16 cellular contexts compared by ENCODE assay signal in the genomic region with DNA sequence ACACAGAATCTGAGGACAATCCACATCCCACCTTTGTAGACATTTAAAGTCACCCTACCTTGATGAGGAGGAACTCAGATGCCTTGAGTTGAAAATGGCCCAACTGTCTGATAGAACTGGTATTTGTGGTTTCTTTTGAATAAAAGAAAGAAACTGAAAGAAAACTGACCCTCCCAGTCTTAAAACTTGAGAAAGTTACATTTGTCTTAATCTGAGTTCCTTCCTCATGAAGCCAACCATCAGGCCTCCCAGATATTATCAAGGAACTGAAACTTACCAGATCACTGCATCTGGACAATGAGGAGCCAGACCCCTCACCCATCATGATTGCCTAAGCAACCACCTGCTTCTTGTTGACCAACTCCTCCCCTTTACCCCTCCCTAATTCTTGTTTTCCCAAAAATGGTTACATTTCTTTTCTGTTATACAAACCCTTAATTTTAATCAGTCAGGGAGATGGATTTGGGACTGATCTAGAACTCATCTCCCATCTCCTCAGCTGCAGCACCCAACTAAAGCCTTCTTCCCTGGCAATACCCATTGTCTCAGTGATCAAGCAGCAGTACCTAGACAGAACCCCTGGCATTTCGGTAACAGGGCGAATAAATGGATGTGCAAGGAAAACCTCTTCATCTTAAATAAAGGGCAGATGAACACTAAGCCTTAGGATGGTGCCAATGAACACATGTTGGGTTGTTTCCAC.
DNase-seq lines count a peak whose midpoint lies in the region; ATAC-seq, FAIRE-seq and TF ChIP-seq lines count a peak whose summit lies in the region.
"Had no signal": no experiment of that assay in that cellular context is flagged by ENCODE, and none has a peak within 500 bp of the region (broad histone marks: within the 10 kb centered on the region; RNA-seq: fewer than 3 reads in every experiment).

No MANE protein-coding gene starts in this region.

- intact Hi-C loops in CD4-positive, alpha-beta memory T cell (cut with micrococcal nuclease), result no loop called here
- intact Hi-C loops in dendritic cell treated with granulocyte-macrophage colony-stimulating factor and Interleukin-4, amounts not matched to agents 40 ng/mL and 50 ng/mL, for 4 days (cut with micrococcal nuclease), result no loop called here
- intact Hi-C loops in Caco-2 (cut with micrococcal nuclease; ENCODE audit: unreplicated experiment) (no loop called here), mammary epithelial cell (cut with micrococcal nuclease) (no loop called here)

- no peaks in the 10 kb centered on the region for H3K36me3 ChIP-seq in CD4-positive, alpha-beta memory T cell (ENCODE audit: insufficient read depth, low read length)
- H3K36me3 ChIP-seq in Caco-2 (ENCODE audit: control insufficient read depth, insufficient read depth, low read length) (no peaks in the 10 kb centered on the region), mammary epithelial cell (ENCODE audit: insufficient read depth, low read length) (no peaks in the 10 kb centered on the region)

- no peak overlapping the region for H3K27ac ChIP-seq in CD4-positive, alpha-beta memory T cell (ENCODE audit: low read depth, low read length)
- no peak overlapping the region for H3K27ac ChIP-seq in mammary epithelial cell (ENCODE audit: insufficient read depth, low read depth, low read length)
- H3K27ac ChIP-seq: RWPE1 had no signal

- 83% methylated on average over 2 of the region's 2 CpGs for WGBS in mammary epithelial cell (ENCODE audit: low coverage, missing lambda C conversion rate)

- peaks cover 25 to 48% (median 38%) of the 10 kb centered on the region in 4 donors for H3K4me1 Mint-ChIP-seq in CD4-positive, alpha-beta memory T cell
- H3K4me1 Mint-ChIP-seq in dendritic cell treated with granulocyte-macrophage colony-stimulating factor and Interleukin-4, amounts not matched to agents 40 ng/mL and 50 ng/mL, for 4 days (ENCODE audit: low read depth), result peaks cover 7% of the 10 kb centered on the region
- H3K4me1 Mint-ChIP-seq in Caco-2 (ENCODE audit: low read depth, unreplicated experiment), result no peaks in the 10 kb centered on the region
- H3K4me1 Mint-ChIP-seq: endodermal cell had no signal

- no peak overlapping the region for H3K4me2 ChIP-seq in mammary epithelial cell (ENCODE audit: insufficient read depth, low read depth, low read length)
- H3K4me2 ChIP-seq: smooth muscle cell had no signal

- no peaks in the 10 kb centered on the region for H3K27me3 Mint-ChIP-seq in CD4-positive, alpha-beta memory T cell
- H3K27me3 Mint-ChIP-seq in dendritic cell treated with granulocyte-macrophage colony-stimulating factor and Interleukin-4, amounts not matched to agents 40 ng/mL and 50 ng/mL, for 4 days, result no peaks in the 10 kb centered on the region
- H3K27me3 Mint-ChIP-seq in Caco-2 (ENCODE audit: insufficient read depth, unreplicated experiment), result no peaks in the 10 kb centered on the region

- H2AFZ ChIP-seq in mammary epithelial cell (ENCODE audit: low read depth, low read length), result no peak overlapping the region

- ATAC-seq in GM18502 (IDR thresholded peaks at IDR 0.05; ENCODE audit: poor library complexity, unreplicated experiment), result no peak

- peaks cover 16 to 21% of the 10 kb centered on the region in 2 donors for H3K9me3 ChIP-seq in CD4-positive, alpha-beta memory T cell (ENCODE audit: control insufficient read depth in 1 of 2, low read length in 2 of 2)
- peaks cover 28% of the 10 kb centered on the region for H3K9me3 ChIP-seq in Caco-2
- H3K9me3 ChIP-seq in mammary epithelial cell (replicated peaks; ENCODE audit: insufficient read depth, low read length), result no peaks in the 10 kb centered on the region

- H3K36me3 Mint-ChIP-seq in CD4-positive, alpha-beta memory T cell, result peaks cover 39 to 47% of the 10 kb centered on the region in 2 donors
- H3K36me3 Mint-ChIP-seq in dendritic cell treated with granulocyte-macrophage colony-stimulating factor and Interleukin-4, amounts not matched to agents 40 ng/mL and 50 ng/mL, for 4 days (ENCODE audit: low read depth), result peaks cover 21% of the 10 kb centered on the region
- H3K36me3 Mint-ChIP-seq in Caco-2 (ENCODE audit: insufficient read depth, unreplicated experiment), result no peaks in the 10 kb centered on the region

- H4K20me1 ChIP-seq in mammary epithelial cell (ENCODE audit: insufficient read depth, low read length), result no peaks in the 10 kb centered on the region

- POLR2A ChIA-PET in CD4-positive, alpha-beta memory T cell (lab: Charles Lee; ENCODE audit: partially characterized antibody), result interaction anchor here (1.0 to 11.0 kb wide), 7 partner anchors 8 to 84 kb away, joined by 3 to 335 read pairs (median 5); a partner anchor contains a TSS
- POLR2A ChIA-PET in Caco-2 (lab: Charles Lee), result no interaction called here

- dilution Hi-C loops in mammary epithelial cell (cut with HindIII; ENCODE audit: low sequenced_read_pairs), result no loop called here

- TF ChIP-seq CTCF in Caco-2 (IDR thresholded peaks at IDR 0.05; ENCODE audit: insufficient read depth in 1 of 2, low read depth in 1 of 2, low read length in 1 of 2, severe bottlenecking in 1 of 2, unreplicated experiment in 1 of 2) (no peak), mammary epithelial cell (conservative IDR thresholded peaks at IDR 0.05 in 1 of 2, IDR thresholded peaks at IDR 0.05 in 1 of 2; ENCODE audit: extremely low read depth in 1 of 2, insufficient read depth in 1 of 2, low read depth in 1 of 2, low read length in 2 of 2) (no peak)

- no peak for DNase-seq in CD4-positive, alpha-beta memory T cell
- DNase-seq in GM18507 (ENCODE audit: extremely low spot score, insufficient read length, low read depth), result no peak
- peak; percentile 38 for DNase-seq in KBM-7
- DNase-seq in Caco-2, result no peak
- no peak for DNase-seq in mammary epithelial cell
- DNase-seq in NCI-H128 (lab: John Stamatoyannopoulos, UW; ENCODE audit: unreplicated experiment), result no peak
- DNase-seq: activated CD4-positive, alpha-beta T cell treated with anti-CD3 and anti-CD28 coated beads for 1 hour; endodermal cell; hippocampal formation; midbrain; NCI-H2029 treated with DMSO at 0.1 percent for 48 hours had no signal

- H3K4me3 Mint-ChIP-seq in CD4-positive, alpha-beta memory T cell, result peak overlapping the region in 5 of 8 donors; percentile 1 to 61 (median 41)
- H3K4me3 Mint-ChIP-seq in dendritic cell treated with granulocyte-macrophage colony-stimulating factor and Interleukin-4, amounts not matched to agents 40 ng/mL and 50 ng/mL, for 4 days, result peak overlapping the region; percentile 39
- no peak overlapping the region for H3K4me3 Mint-ChIP-seq in Caco-2 (ENCODE audit: unreplicated experiment)
- H3K4me3 Mint-ChIP-seq: endodermal cell had no signal

- in situ Hi-C loops in KBM-7 (cut with MboI; ENCODE audit: low pct_unique_long_range_greater_than_20kb, low sequenced_read_pairs), result loop anchor here (25.0 kb wide), 1 partner anchor 200 kb away; no protein-coding TSS in a partner anchor
- in situ Hi-C loops in mammary epithelial cell (cut with MboI; ENCODE audit: low sequenced_read_pairs in 2 of 2), result no loop called here

- no peaks in the 10 kb centered on the region for H3K79me2 ChIP-seq in mammary epithelial cell (ENCODE audit: insufficient read depth, low read length)

- no peak overlapping the region for H3K9ac ChIP-seq in mammary epithelial cell (ENCODE audit: insufficient read depth, low read length)

- peak; percentile 84 for FAIRE-seq in GM18507 (lab: Jason Lieb, UNC)
- FAIRE-seq: D721Med had no signal

- peaks cover 48% of the 10 kb centered on the region for H3K4me1 ChIP-seq in CD4-positive, alpha-beta memory T cell (ENCODE audit: insufficient read depth, low read length)
- peaks cover 3% of the 10 kb centered on the region; the same call in 1 of the 2 replicates for H3K4me1 ChIP-seq in Caco-2
- no peaks in the 10 kb centered on the region for H3K4me1 ChIP-seq in mammary epithelial cell (ENCODE audit: insufficient read depth, low read length)

- H3K9me3 Mint-ChIP-seq in CD4-positive, alpha-beta memory T cell, result peaks cover 2 to 68% (median 57%) of the 10 kb centered on the region in 8 donors
- H3K9me3 Mint-ChIP-seq in dendritic cell treated with granulocyte-macrophage colony-stimulating factor and Interleukin-4, amounts not matched to agents 40 ng/mL and 50 ng/mL, for 4 days, result peaks cover 49% of the 10 kb centered on the region
- H3K9me3 Mint-ChIP-seq in Caco-2 (ENCODE audit: unreplicated experiment), result peaks cover 48% of the 10 kb centered on the region

- no TSS peak for BruUV-seq in Caco-2 (replicated peaks; lab: Mats Ljungman, UMichigan)
- BruUV-seq in mammary epithelial cell (replicated peaks; lab: Mats Ljungman, UMichigan), result no TSS peak

- H3K27ac Mint-ChIP-seq in CD4-positive, alpha-beta memory T cell, result peak overlapping the region; percentile 14 to 76 (median 60)
- H3K27ac Mint-ChIP-seq in dendritic cell treated with granulocyte-macrophage colony-stimulating factor and Interleukin-4, amounts not matched to agents 40 ng/mL and 50 ng/mL, for 4 days, result peak overlapping the region; percentile 67
- no peak overlapping the region for H3K27ac Mint-ChIP-seq in Caco-2 (ENCODE audit: unreplicated experiment)
- H3K27ac Mint-ChIP-seq: endodermal cell had no signal

- H3K27me3 ChIP-seq in CD4-positive, alpha-beta memory T cell (ENCODE audit: insufficient read depth, low read length), result no peaks in the 10 kb centered on the region
- H3K27me3 ChIP-seq in Caco-2 (replicated peaks; ENCODE audit: control insufficient read depth, insufficient read depth, low read length) (no peaks in the 10 kb centered on the region), mammary epithelial cell (ENCODE audit: insufficient read depth, low read length) (no peaks in the 10 kb centered on the region)

- CTCF ChIA-PET in CD4-positive, alpha-beta memory T cell (lab: Charles Lee; ENCODE audit: partially characterized antibody), result no interaction called here
- CTCF ChIA-PET in Caco-2 (lab: Charles Lee), result interaction anchor here (0.5 kb wide), 1 partner anchor 407 kb away, joined by 3 read pairs; no protein-coding TSS in a partner anchor
- CTCF ChIA-PET in mammary epithelial cell (lab: Charles Lee; ENCODE audit: low non-redundant PET), result no interaction called here

- H3K4me3 ChIP-seq in CD4-positive, alpha-beta memory T cell (ENCODE audit: low read length in 2 of 2), result peak overlapping the region in 1 of 2 donors; percentile 32
- H3K4me3 ChIP-seq in Caco-2 (ENCODE audit: low read depth, low read length), result no peak overlapping the region
- H3K4me3 ChIP-seq in mammary epithelial cell (replicated peaks in 1 of 3; ENCODE audit: insufficient read depth in 1 of 3, low read depth in 2 of 3, low read length in 3 of 3), result no peak overlapping the region
- H3K4me3 ChIP-seq: smooth muscle cell had no signal
